In the genomic region with DNA sequence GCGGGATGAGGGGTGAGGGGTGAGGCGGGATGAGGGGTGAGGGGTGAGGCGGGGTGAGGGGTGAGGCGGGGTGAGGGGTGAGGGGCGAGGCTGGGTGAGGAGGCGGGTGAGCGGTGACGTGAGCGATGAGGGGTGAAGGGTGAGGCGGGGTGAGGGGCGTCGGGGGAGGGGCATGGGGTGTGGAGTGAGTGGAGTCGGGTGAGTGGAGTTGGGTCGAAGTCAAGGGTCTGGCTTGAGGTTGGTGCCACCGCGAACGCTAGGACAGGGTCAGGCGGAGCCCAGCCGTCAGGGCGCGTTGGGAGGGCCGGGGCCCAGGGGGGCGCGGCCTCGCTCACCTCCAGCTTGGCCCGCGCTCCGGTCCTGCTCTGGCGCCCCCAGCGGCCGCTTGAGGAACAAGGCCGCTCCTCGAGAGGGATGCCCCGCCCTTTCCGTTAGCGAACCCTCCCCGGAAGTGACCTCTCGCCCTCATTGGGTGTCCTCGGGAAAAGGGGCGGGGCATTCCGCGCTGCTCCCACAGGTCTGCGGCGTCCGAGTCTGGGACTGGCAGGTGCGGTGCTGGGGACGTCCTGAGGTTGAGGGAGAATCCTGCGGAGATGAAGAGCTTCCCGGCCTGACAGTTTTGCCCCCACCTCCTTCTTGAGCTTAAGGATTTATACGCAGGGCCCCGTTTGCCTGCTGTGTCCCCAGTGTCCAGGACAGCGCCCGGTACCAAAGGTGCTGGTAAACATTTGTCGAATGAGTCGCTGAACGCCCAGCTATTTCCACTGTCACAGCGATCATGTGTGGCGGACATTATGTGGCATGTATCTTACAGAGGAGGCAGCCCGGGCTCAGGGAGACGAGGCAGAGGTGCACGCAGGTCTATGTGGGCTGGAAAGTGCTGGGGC, we compare ENCODE assay signal across 7 cellular contexts. TPM values are rescaled to one million over a fixed set of nuclear protein-coding genes. Genes with fewer than 3 reads are reported as not detected.
A peak's percentile ranks its signal among the peaks of the same experiment; 100 is the strongest.
DNase-seq lines count a peak whose midpoint lies in the region; ATAC-seq, FAIRE-seq and TF ChIP-seq lines count a peak whose summit lies in the region.

A gene with protein sequence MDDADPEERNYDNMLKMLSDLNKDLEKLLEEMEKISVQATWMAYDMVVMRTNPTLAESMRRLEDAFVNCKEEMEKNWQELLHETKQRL (minus strand): TSS at position 397 of the 887 bp plus-strand sequence. CDS start 6,514 bp downstream, outside the sequence.

- H4K20me1 ChIP-seq in GM12878 (ENCODE audit: control insufficient read depth, insufficient read depth): no peaks in the 10 kb centered on the region

- H3K4me1 ChIP-seq in GM12878 (ENCODE audit: control insufficient read depth, insufficient read depth, low read length) (no peaks in the 10 kb centered on the region), sigmoid colon (peaks cover 0 to 11% (median 8%) of the 10 kb centered on the region in 4 donors)

- no peaks in the 10 kb centered on the region for H3K9me3 ChIP-seq in GM12878 (replicated peaks; ENCODE audit: control insufficient read depth, insufficient read depth, low read length)
- no peaks in the 10 kb centered on the region for H3K9me3 ChIP-seq in sigmoid colon

- peak; percentile 92 to 94 (median 92) for TF ChIP-seq CTCF in GM12878 (IDR thresholded peaks at IDR 0.05 in 2 of 3, conservative IDR thresholded peaks at IDR 0.05 in 1 of 3; ENCODE audit: control insufficient read depth in 2 of 3, extremely low read depth in 1 of 3, insufficient read depth in 1 of 3, low read depth in 3 of 3, low read length in 3 of 3)
- peak; percentile 78 to 97 (median 90) for TF ChIP-seq CTCF in sigmoid colon (IDR thresholded peaks at IDR 0.05)

- no peaks in the 10 kb centered on the region for H3K79me2 ChIP-seq in GM12878 (ENCODE audit: control insufficient read depth, insufficient read depth, low read length)

- TF ChIP-seq EP300 in GM12878 (IDR thresholded peaks at IDR 0.05; ENCODE audit: borderline replicate concordance in 1 of 2, control insufficient read depth in 1 of 2, low read depth in 2 of 2, low read length in 2 of 2): no peak
- TF ChIP-seq EP300 in sigmoid colon (IDR thresholded peaks at IDR 0.05): no peak

- POLR2A ChIA-PET in GM12878 (lab: Charles Lee): interaction anchor here (0.6 to 4.8 kb wide), 13 partner anchors 11 to 376 kb away, joined by 3 to 21 read pairs (median 5); a partner anchor contains a TSS

- TSS peak; percentile 97 for BruUV-seq in GM12878 (replicated peaks; lab: Mats Ljungman, UMichigan)

- H2AFZ ChIP-seq in GM12878 (ENCODE audit: control insufficient read depth, low read depth, low read length): peak within 1 kb of the TSS; percentile 63

- CTCF ChIA-PET in GM12878 (lab: Yijun Ruan, JAX): interaction anchor here (0.6 to 2.5 kb wide), 23 partner anchors 10 to 387 kb away, joined by 3 to 21 read pairs (median 4); a partner anchor contains a TSS

- H3K27ac ChIP-seq in GM12878 (ENCODE audit: control insufficient read depth, insufficient read depth): no peak within 1 kb of the TSS
- peak within 1 kb of the TSS in 3 of 4 donors; percentile 36 to 53 (median 40) for H3K27ac ChIP-seq in sigmoid colon

- intact Hi-C loops in GM12878 (cut with micrococcal nuclease; ENCODE audit: unreplicated experiment) (loop anchor here (1.0 to 5.0 kb wide), 2 partner anchors 21 to 35 kb away; a partner anchor contains a TSS), sigmoid colon (cut with DNase I) (loop anchor here (1.0 to 5.0 kb wide), 4 partner anchors 20 to 58 kb away; a partner anchor contains a TSS)

- peak; percentile 66 for TF ChIP-seq POLR2A in GM12878 (IDR thresholded peaks at IDR 0.05; ENCODE audit: low read depth, low read length)
- TF ChIP-seq POLR2A in sigmoid colon (IDR thresholded peaks at IDR 0.05): peak in 1 of 2 donors; percentile 85

- 2% methylated on average over 40 of the region's 61 CpGs for WGBS in GM12878 (ENCODE audit: insufficient coverage, insufficient replicate concordance, low lambda C conversion rate, missing lambda C conversion rate)
- 2 to 5% methylated on average over 61 of the region's 61 CpGs for WGBS in sigmoid colon, 2 donors

- peak; percentile 81 for FAIRE-seq in GM12878 (lab: Jason Lieb, UNC)

- no peaks in the 10 kb centered on the region for H3K36me3 ChIP-seq in GM12878 (ENCODE audit: control insufficient read depth in 2 of 2, insufficient read depth in 2 of 2, low read length in 1 of 2)
- H3K36me3 ChIP-seq in sigmoid colon: no peaks in the 10 kb centered on the region

- in situ Hi-C loops in GM12878 (cut with MboI): no loop called here

- peak within 1 kb of the TSS; percentile 73 for H3K4me2 ChIP-seq in GM12878 (ENCODE audit: control insufficient read depth, insufficient read depth)

- peak; percentile 56 for DNase-seq in NCI-H2029 treated with DMSO at 0.1 percent for 48 hours (lab: John Stamatoyannopoulos, UW)
- peak; percentile 86 for DNase-seq in T1000 (lab: John Stamatoyannopoulos, UW)
- peak; percentile 75 for DNase-seq in GM12878 (ENCODE audit: low read depth, low spot score)
- peak; percentile 45 for DNase-seq in iPS DF 19.7 (ENCODE audit: low read depth, low spot score)
- DNase-seq in sigmoid colon: peak; percentile 98

- TF ChIP-seq RAD21 in GM12878 (IDR thresholded peaks at IDR 0.05; ENCODE audit: insufficient read depth, low read depth, low read length): peak; percentile 70

- RAD21 ChIA-PET in GM12878 (lab: Charles Lee; ENCODE audit: unreplicated experiment): interaction anchor here (0.7 to 2.9 kb wide), 8 partner anchors 14 to 92 kb away, joined by 3 to 17 read pairs (median 3); a partner anchor contains a TSS

- peak within 1 kb of the TSS; percentile 57 for H3K9ac ChIP-seq in GM12878 (ENCODE audit: control insufficient read depth, insufficient read depth, low read length)

- peaks cover 0 to 1% of the 10 kb centered on the region in 2 experiments; a peak in 1 of 4 replicates for H3K27me3 ChIP-seq in GM12878 (replicated peaks in 1 of 2; ENCODE audit: control insufficient read depth in 2 of 2, insufficient read depth in 2 of 2, low read length in 1 of 2)
- H3K27me3 ChIP-seq in sigmoid colon: no peaks in the 10 kb centered on the region

- H3K4me3 ChIP-seq in GM12878 (peak within 1 kb of the TSS; percentile 94), sigmoid colon (peak within 1 kb of the TSS; percentile 29 to 63 (median 55))

- SMC1A ChIA-PET in GM12878 (lab: Charles Lee; ENCODE audit: uncharacterized antibody, unreplicated experiment): interaction anchor here (0.7 to 2.8 kb wide), 8 partner anchors 10 to 59 kb away, joined by 3 to 14 read pairs (median 4); a partner anchor contains a TSS

- peak; percentile 58 for ATAC-seq in GM18508 (IDR thresholded peaks at IDR 0.05; ENCODE audit: insufficient read depth, unreplicated experiment)
- ATAC-seq in HG02981 (IDR thresholded peaks at IDR 0.05; ENCODE audit: unreplicated experiment): peak; percentile 83
- ATAC-seq in GM12878: peak; percentile 98

TF ChIP-seq in GM12878, 131 proteins besides CTCF, POLR2A, EP300 and RAD21 (continues in another document):
- TF ChIP-seq, protein P1, sequence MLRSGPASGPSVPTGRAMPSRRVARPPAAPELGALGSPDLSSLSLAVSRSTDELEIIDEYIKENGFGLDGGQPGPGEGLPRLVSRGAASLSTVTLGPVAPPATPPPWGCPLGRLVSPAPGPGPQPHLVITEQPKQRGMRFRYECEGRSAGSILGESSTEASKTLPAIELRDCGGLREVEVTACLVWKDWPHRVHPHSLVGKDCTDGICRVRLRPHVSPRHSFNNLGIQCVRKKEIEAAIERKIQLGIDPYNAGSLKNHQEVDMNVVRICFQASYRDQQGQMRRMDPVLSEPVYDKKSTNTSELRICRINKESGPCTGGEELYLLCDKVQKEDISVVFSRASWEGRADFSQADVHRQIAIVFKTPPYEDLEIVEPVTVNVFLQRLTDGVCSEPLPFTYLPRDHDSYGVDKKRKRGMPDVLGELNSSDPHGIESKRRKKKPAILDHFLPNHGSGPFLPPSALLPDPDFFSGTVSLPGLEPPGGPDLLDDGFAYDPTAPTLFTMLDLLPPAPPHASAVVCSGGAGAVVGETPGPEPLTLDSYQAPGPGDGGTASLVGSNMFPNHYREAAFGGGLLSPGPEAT (IDR thresholded peaks at IDR 0.05; ENCODE audit: low read depth): 0 out of 2 replicates have a peak, but pooled peaks have one; percentile 39
- peak; percentile 63; the same call in 1 of the 2 replicates for TF ChIP-seq MXI1 (IDR thresholded peaks at IDR 0.05; ENCODE audit: low read depth, low read length)
- TF ChIP-seq, protein P2, sequence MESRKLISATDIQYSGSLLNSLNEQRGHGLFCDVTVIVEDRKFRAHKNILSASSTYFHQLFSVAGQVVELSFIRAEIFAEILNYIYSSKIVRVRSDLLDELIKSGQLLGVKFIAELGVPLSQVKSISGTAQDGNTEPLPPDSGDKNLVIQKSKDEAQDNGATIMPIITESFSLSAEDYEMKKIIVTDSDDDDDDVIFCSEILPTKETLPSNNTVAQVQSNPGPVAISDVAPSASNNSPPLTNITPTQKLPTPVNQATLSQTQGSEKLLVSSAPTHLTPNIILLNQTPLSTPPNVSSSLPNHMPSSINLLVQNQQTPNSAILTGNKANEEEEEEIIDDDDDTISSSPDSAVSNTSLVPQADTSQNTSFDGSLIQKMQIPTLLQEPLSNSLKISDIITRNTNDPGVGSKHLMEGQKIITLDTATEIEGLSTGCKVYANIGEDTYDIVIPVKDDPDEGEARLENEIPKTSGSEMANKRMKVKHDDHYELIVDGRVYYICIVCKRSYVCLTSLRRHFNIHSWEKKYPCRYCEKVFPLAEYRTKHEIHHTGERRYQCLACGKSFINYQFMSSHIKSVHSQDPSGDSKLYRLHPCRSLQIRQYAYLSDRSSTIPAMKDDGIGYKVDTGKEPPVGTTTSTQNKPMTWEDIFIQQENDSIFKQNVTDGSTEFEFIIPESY (IDR thresholded peaks at IDR 0.05): no peak
- peak; percentile 50; the same call in 1 of the 2 replicates for TF ChIP-seq TCF3 (IDR thresholded peaks at IDR 0.05; ENCODE audit: borderline replicate concordance, insufficient read depth, low read depth, low read length)

RNA-seq across cellular contexts. Expression of the gene that starts here (rescaled TPM):
- total RNA-seq in GM12878 (2013; cell fraction: nucleolus; rRNA removed): not detected in 2 replicates
- total RNA-seq in GM12878 (2014; rRNA removed): not detected in 2 replicates
- 0.76 TPM in 1 of 2 replicates, not detected in the other for total RNA-seq in GM12878 (2014; rRNA removed; fragmentation: Illumina TruSeq; extraction: Trizol)
- total RNA-seq in GM12878 (2021): not detected in 2 replicates
- not detected for polyA plus RNA-seq in GM12878 (2011; ENCODE audit: low read depth)
- 0.79 and 1.1 TPM in 2 replicates for polyA plus RNA-seq in GM12878 (2011; rRNA removed)
- 0.64 TPM in 2 replicates for polyA plus RNA-seq in GM12878 (2011; cell fraction: cytosol; rRNA removed)
- not detected in 2 replicates for polyA plus RNA-seq in GM12878 (2011; cell fraction: nucleus; rRNA removed)
- polyA plus RNA-seq in GM12878 (2012): 1.6 and 1.8 TPM in 2 replicates
- polyA plus RNA-seq in GM12878 (2014; fragmentation: Illumina TruSeq; extraction: Trizol): 0.38 TPM in 1 of 2 replicates, not detected in the other
- under 1 TPM; 0.76 to 0.91 TPM for polyA plus RNA-seq in GM12878 (2014; fragmentation: Nextera tagmentation; extraction: Ambion mirVana)
- not detected in 2 replicates for polyA plus RNA-seq in GM12878 (2014; rRNA removed)
- polyA plus RNA-seq in GM12878 (2016; fragmentation: Nextera tagmentation; extraction: Ambion mirVana): under 1 TPM in 1 of 2 experiments, not detected in 1; 0.43 TPM
- not detected in 2 replicates for polyA minus RNA-seq in GM12878 (2011; rRNA and poly(A)+ RNA removed)
- polyA minus RNA-seq in GM12878 (2011; cell fraction: cytosol; rRNA and poly(A)+ RNA removed): not detected in 2 replicates
- not detected in 2 replicates for polyA minus RNA-seq in GM12878 (2011; cell fraction: nucleus; rRNA and poly(A)+ RNA removed)
- not detected for total RNA-seq in sigmoid colon
- not detected for polyA plus RNA-seq in sigmoid colon

Comparison
In these comparisons a context has a peak if more than half of its experiments do, and no peak if none do; other contexts are left out.
1. Peak in DNase-seq, H3K4me3 ChIP-seq and H3K27ac ChIP-seq in sigmoid colon; RNA of the gene not detected or under 1 TPM.
2. DNase-seq: peak in every context shown above with its lines; median percentile 98 in sigmoid colon; 86 in T1000; 75 in GM12878; 56 in NCI-H2029 treated with DMSO at 0.1 percent for 48 hours; 45 in iPS DF 19.7.